ENCODE assay signal across 12 cellular contexts in genomic region chr3:50317303-50317702, GRCh38. TPM values are rescaled to one million over a fixed set of nuclear protein-coding genes. Genes with fewer than 3 reads are reported as not detected.
DNase-seq lines count a peak whose midpoint lies in the region; ATAC-seq and FAIRE-seq lines count a peak whose summit lies in the region.
"Had no signal": no experiment of that assay in that cellular context is flagged by ENCODE, and none has a peak within 500 bp of the region (broad histone marks: within the 10 kb centered on the region; RNA-seq: fewer than 3 reads in every experiment).

No MANE protein-coding gene starts in this region.

- no peaks in the 10 kb centered on the region for H3K36me3 Mint-ChIP-seq in T-cell
- peaks cover 10% of the 10 kb centered on the region for H3K36me3 Mint-ChIP-seq in stimulated activated effector memory CD8-positive, alpha-beta T cell treated with anti-CD3 and anti-CD28 coated beads, Interleukin-12 subunit alpha, Interleukin-12 subunit beta, amount 100 ng/mL, for 72 hours
- H3K36me3 Mint-ChIP-seq: activated naive CD4-positive, alpha-beta T cell treated with anti-CD3 and anti-CD28 coated beads, Interleukin-2, amount 50 U/mL, for 24 hours had no signal

- H3K4me1 Mint-ChIP-seq in T-cell: peaks cover 26 to 46% (median 37%) of the 10 kb centered on the region in 3 donors
- H3K4me1 Mint-ChIP-seq in stimulated activated effector memory CD8-positive, alpha-beta T cell treated with anti-CD3 and anti-CD28 coated beads, Interleukin-12 subunit alpha, Interleukin-12 subunit beta, amount 100 ng/mL, for 72 hours: peaks cover 47% of the 10 kb centered on the region

- peak overlapping the region; percentile 92 to 95 for H3K27ac Mint-ChIP-seq in T-cell
- peak overlapping the region; percentile 95 for H3K27ac Mint-ChIP-seq in stimulated activated effector memory CD8-positive, alpha-beta T cell treated with anti-CD3 and anti-CD28 coated beads, Interleukin-12 subunit alpha, Interleukin-12 subunit beta, amount 100 ng/mL, for 72 hours

- peak; percentile 51 for DNase-seq in DMS53 (lab: John Stamatoyannopoulos, UW)
- DNase-seq in DMS53 treated with DMSO at 0.1 percent for 48 hours (lab: John Stamatoyannopoulos, UW; ENCODE audit: unreplicated experiment): no peak
- DNase-seq in T-cell: no peak
- DNase-seq in iPS-NIHi11 (ENCODE audit: low spot score): peak; percentile 17
- no peak for DNase-seq in stimulated activated effector memory CD8-positive, alpha-beta T cell treated with anti-CD3 and anti-CD28 coated beads, Interleukin-12 subunit alpha, Interleukin-12 subunit beta, amount 100 ng/mL, for 72 hours (ENCODE audit: low spot score in 2 of 2)
- DNase-seq in frontal cortex (ENCODE audit: low spot score in 2 of 2): no peak
- DNase-seq in amniotic stem cell (lab: John Stamatoyannopoulos, UW): no peak
- DNase-seq: NCI-H1092 treated with DMSO at 0.1 percent for 48 hours, psoas muscle had no signal

- H3K9me3 Mint-ChIP-seq in T-cell: no peaks in the 10 kb centered on the region
- no peaks in the 10 kb centered on the region for H3K9me3 Mint-ChIP-seq in stimulated activated effector memory CD8-positive, alpha-beta T cell treated with anti-CD3 and anti-CD28 coated beads, Interleukin-12 subunit alpha, Interleukin-12 subunit beta, amount 100 ng/mL, for 72 hours
- H3K9me3 Mint-ChIP-seq: activated naive CD4-positive, alpha-beta T cell treated with anti-CD3 and anti-CD28 coated beads, Interleukin-2, amount 50 U/mL, for 24 hours had no signal

- no peaks in the 10 kb centered on the region for H3K27me3 Mint-ChIP-seq in T-cell
- H3K27me3 Mint-ChIP-seq: activated naive CD4-positive, alpha-beta T cell treated with anti-CD3 and anti-CD28 coated beads, Interleukin-2, amount 50 U/mL, for 24 hours had no signal

- CTCF ChIA-PET in T-cell (lab: Charles Lee): interaction anchor here in 1 of 2 donors (1.8 kb wide), 1 partner anchor 18 kb away, joined by 7 read pairs; the partner anchor contains the start of genes HYAL3 and NAA80

- no peak overlapping the region for H3K4me3 Mint-ChIP-seq in T-cell
- peak overlapping the region; percentile 59 for H3K4me3 Mint-ChIP-seq in stimulated activated effector memory CD8-positive, alpha-beta T cell treated with anti-CD3 and anti-CD28 coated beads, Interleukin-12 subunit alpha, Interleukin-12 subunit beta, amount 100 ng/mL, for 72 hours
- H3K4me3 Mint-ChIP-seq: activated naive CD4-positive, alpha-beta T cell treated with anti-CD3 and anti-CD28 coated beads, Interleukin-2, amount 50 U/mL, for 24 hours had no signal

- POLR2A ChIA-PET in T-cell (lab: Charles Lee): interaction anchor here in 1 of 2 donors (0.6 kb wide), 1 partner anchor 10 kb away, joined by 3 read pairs; no protein-coding TSS in a partner anchor

- ATAC-seq in T-cell (replicated peaks in 1 of 4) (no peak), GM21423 (IDR thresholded peaks at IDR 0.05; ENCODE audit: unreplicated experiment) (no peak)
- no peak for ATAC-seq in stimulated activated effector memory CD8-positive, alpha-beta T cell treated with anti-CD3 and anti-CD28 coated beads, Interleukin-12 subunit alpha, Interleukin-12 subunit beta, amount 100 ng/mL, for 72 hours
- ATAC-seq: psoas muscle had no signal

- no peak for FAIRE-seq in frontal cortex (lab: Jason Lieb, UNC)
- FAIRE-seq: G401.6 had no signal

RNA-seq across cellular contexts. Expression of gene HYAL2, which starts 5.2 kb away (rescaled TPM):
- total RNA-seq in T-cell (1 to 10 TPM in 4 of 5 donors, under 1 TPM in 1; 0.50 to 6.8 (median 3.0) TPM), frontal cortex (35.9 TPM)

RNA-seq across cellular contexts. Expression of gene TUSC2, which starts 10.7 kb away (rescaled TPM):
- 10 to 100 TPM; 14.9 to 33.1 (median 26.8) TPM for total RNA-seq in T-cell
- 16.7 TPM for total RNA-seq in frontal cortex

RNA-seq across cellular contexts. Expression of gene HYAL1, which starts 13.9 kb away (rescaled TPM):
- total RNA-seq in T-cell: under 1 TPM in 3 of 5 donors, not detected in 2; 0.61 to 0.79 (median 0.69) TPM
- total RNA-seq in frontal cortex: 0.41 TPM

RNA-seq across cellular contexts. Expression of gene HYAL3, which starts 18.1 kb away (rescaled TPM):
- total RNA-seq in T-cell (1 to 10 TPM; 2.6 to 6.2 (median 3.9) TPM), frontal cortex (3.7 TPM)

RNA-seq across cellular contexts. Expression of gene NAA80, which starts 18.1 kb away (rescaled TPM):
- total RNA-seq in T-cell (10 to 100 TPM; 33.8 to 45.7 (median 43.9) TPM), frontal cortex (5.3 TPM)

Comparison
In these comparisons a context has a peak if more than half of its experiments do, and no peak if none do; other contexts are left out.
1. DNase-seq: peak in DMS53 (single experiment) and iPS-NIHi11 (single experiment); none in DMS53 treated with DMSO at 0.1 percent for 48 hours (single experiment), T-cell (0 of 34), stimulated activated effector memory CD8-positive, alpha-beta T cell treated with anti-CD3 and anti-CD28 coated beads, Interleukin-12 subunit alpha, Interleukin-12 subunit beta, amount 100 ng/mL, for 72 hours (0 of 2), frontal cortex (0 of 2) and amniotic stem cell (single experiment).